In the genomic region with DNA sequence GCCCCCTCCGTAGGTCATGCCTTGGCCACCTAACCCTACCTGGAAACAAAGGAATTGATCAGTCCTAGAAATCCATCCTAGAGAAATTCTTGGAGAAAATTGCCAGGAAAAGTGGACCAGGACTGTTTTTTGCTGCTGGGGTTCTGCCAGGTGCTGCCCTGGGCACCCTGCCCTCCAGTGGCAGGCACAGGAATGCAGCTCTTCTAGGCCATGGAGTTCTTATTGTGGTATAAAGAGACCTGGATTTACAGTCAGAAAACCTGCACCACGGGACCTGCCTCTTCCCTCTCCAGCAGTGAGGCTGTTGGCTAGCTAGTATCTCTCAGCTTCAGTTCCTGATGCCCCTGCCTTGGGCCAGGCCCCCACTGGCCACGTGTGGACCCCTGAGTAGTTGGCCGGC, we compare ENCODE assay signal across 11 cellular contexts. TPM values are rescaled to one million over a fixed set of nuclear protein-coding genes. Genes with fewer than 3 reads are reported as not detected.
DNase-seq lines count a peak whose midpoint lies in the region; ATAC-seq and TF ChIP-seq lines count a peak whose summit lies in the region.
"Had no signal": no experiment of that assay in that cellular context is flagged by ENCODE, and none has a peak within 500 bp of the region (broad histone marks: within the 10 kb centered on the region; RNA-seq: fewer than 3 reads in every experiment).

No MANE protein-coding gene starts in this region.

- H3K9me3 Mint-ChIP-seq in GM23338 = no peaks in the 10 kb centered on the region
- H3K9me3 Mint-ChIP-seq: memory B cell had no signal

- TF ChIP-seq POLR2A in erythroblast (IDR thresholded peaks at IDR 0.05; ENCODE audit: low read length) (no peak), uterus (IDR thresholded peaks at IDR 0.05) (no peak)

- no peaks in the 10 kb centered on the region for H3K36me3 Mint-ChIP-seq in GM23338 (ENCODE audit: low read depth)
- H3K36me3 Mint-ChIP-seq: memory B cell had no signal

- H3K27ac ChIP-seq in GM23338 (ENCODE audit: low read depth) = no peak overlapping the region
- H3K27ac ChIP-seq in uterus = no peak overlapping the region
- H3K27ac ChIP-seq: Peyer's patch had no signal

- H3K79me2 ChIP-seq in GM23338 (replicated peaks; ENCODE audit: insufficient read depth) = no peaks in the 10 kb centered on the region

- no peak overlapping the region for H3K27ac Mint-ChIP-seq in GM23338
- H3K27ac Mint-ChIP-seq: memory B cell had no signal

- no peaks in the 10 kb centered on the region for H3F3A ChIP-seq in GM23338 (replicated peaks; ENCODE audit: low read depth)

- DNase-seq in AG08395 (ENCODE audit: low spot score) (peak; percentile 51), GM23338 (ENCODE audit: low spot score) (peak; percentile 31), SK-MEL-5 (ENCODE audit: low read depth, low spot score) (peak; percentile 42), iPS-NIHi11 (ENCODE audit: low spot score) (peak; percentile 58), sciatic nerve (ENCODE audit: low spot score) (no peak), T1000 (lab: John Stamatoyannopoulos, UW) (no peak), erythroblast (lab: John Stamatoyannopoulos, UW) (no peak), uterus (no peak)
- DNase-seq: GDM1, Peyer's patch had no signal

- H4K20me1 ChIP-seq in GM23338 (replicated peaks; ENCODE audit: insufficient read depth) = no peaks in the 10 kb centered on the region

- peak; percentile 51 to 55 for TF ChIP-seq CTCF in GM23338 (conservative IDR thresholded peaks at IDR 0.05; ENCODE audit: low read depth in 2 of 2)
- TF ChIP-seq CTCF in uterus (IDR thresholded peaks at IDR 0.05) = no peak

- H3K27me3 ChIP-seq in GM23338 (ENCODE audit: insufficient read depth) (no peaks in the 10 kb centered on the region), uterus (no peaks in the 10 kb centered on the region)
- H3K27me3 ChIP-seq: Peyer's patch had no signal

- in situ Hi-C loops in SK-MEL-5 (cut with HindIII; ENCODE audit: low pct_unique_long_range_greater_than_20kb, low sequenced_read_pairs) = no loop called here

- H3K4me3 Mint-ChIP-seq in GM23338 = no peak overlapping the region
- H3K4me3 Mint-ChIP-seq: memory B cell had no signal

- H3K4me1 ChIP-seq in GM23338 (ENCODE audit: insufficient read depth) (peaks cover 6% of the 10 kb centered on the region; the same call in 1 of the 2 replicates), uterus (no peaks in the 10 kb centered on the region)
- H3K4me1 ChIP-seq: Peyer's patch had no signal

- H3K27me3 Mint-ChIP-seq in GM23338 (ENCODE audit: insufficient read depth, low read depth, poor library complexity) = peaks cover 6% of the 10 kb centered on the region

- H3K4me3 ChIP-seq in GM23338 (no peak overlapping the region), uterus (no peak overlapping the region)
- H3K4me3 ChIP-seq: Peyer's patch had no signal

- H3K4me2 ChIP-seq in GM23338 = no peak overlapping the region

- ATAC-seq in GM23338 (peak; percentile 68), sciatic nerve (no peak)

- no peaks in the 10 kb centered on the region for H3K9me3 ChIP-seq in uterus
- H3K9me3 ChIP-seq: Peyer's patch had no signal

- no peaks in the 10 kb centered on the region for H3K9me2 ChIP-seq in GM23338 (ENCODE audit: insufficient read depth)

- intact Hi-C loops in sciatic nerve (cut with DNase I) = no loop called here
- intact Hi-C loops in uterus (cut with DNase I; ENCODE audit: low total_unique reads) = no loop called here

- peaks cover 35% of the 10 kb centered on the region for H3K4me1 Mint-ChIP-seq in GM23338
- H3K4me1 Mint-ChIP-seq: memory B cell had no signal

- H2AFZ ChIP-seq in GM23338 = 0 out of 2 replicates have a peak overlapping the region, but pooled peaks have one; percentile 56

- no peaks in the 10 kb centered on the region for H3K36me3 ChIP-seq in GM23338 (ENCODE audit: insufficient read depth)
- H3K36me3 ChIP-seq in uterus = no peaks in the 10 kb centered on the region
- H3K36me3 ChIP-seq: Peyer's patch had no signal

TF ChIP-seq in GM23338, 12 proteins besides CTCF, POLR2A, EP300 and RAD21 (continues in another document):
- TF ChIP-seq STAT1 (IDR thresholded peaks at IDR 0.05; ENCODE audit: unreplicated experiment) (no peak), ZNF114 (CRISPR knock-in tag; IDR thresholded peaks at IDR 0.05) (no peak), CREB1 (CRISPR knock-in tag; IDR thresholded peaks at IDR 0.05; ENCODE audit: low read depth) (no peak), EZH2 (IDR thresholded peaks at IDR 0.05; ENCODE audit: low read depth, unreplicated experiment) (no peak), REST (IDR thresholded peaks at IDR 0.05; ENCODE audit: unreplicated experiment) (no peak), ZNF331 (CRISPR knock-in tag; IDR thresholded peaks at IDR 0.05; ENCODE audit: low read depth) (no peak), NANOG (IDR thresholded peaks at IDR 0.05; ENCODE audit: borderline replicate concordance) (no peak), POLR2AphosphoS5 (IDR thresholded peaks at IDR 0.05; ENCODE audit: low read depth) (no peak), EZH2phosphoT487 (IDR thresholded peaks at IDR 0.05; ENCODE audit: unreplicated experiment) (no peak), ETS1 (IDR thresholded peaks at IDR 0.05) (no peak), JUNB (IDR thresholded peaks at IDR 0.05; ENCODE audit: unreplicated experiment) (no peak)

RNA-seq across cellular contexts. Expression of gene SLC24A4, which starts 59.7 kb away (rescaled TPM):
- 0.38 and 0.39 TPM in 2 replicates for total RNA-seq in GM23338 (2014; rRNA removed; shearing (Covaris generic))
- polyA plus RNA-seq in GM23338 (2016; fragmentation: Nextera tagmentation; extraction: Ambion mirVana) = 0.06 and 0.30 TPM in 2 replicates
- 0.19 and 0.24 TPM in 2 replicates for total RNA-seq in SK-MEL-5 (2014; rRNA removed; shearing (Covaris generic))
- polyA plus RNA-seq in SK-MEL-5 (2015; cell fraction: cytosol; rRNA removed) = 0.57 and 0.90 TPM in 2 replicates
- polyA plus RNA-seq in SK-MEL-5 (2015; cell fraction: nucleus; rRNA removed) = 1.9 and 2.2 TPM in 2 replicates
- 3.6 TPM for total RNA-seq in sciatic nerve
- under 1 TPM in 2 of 4 donors, not detected in 2; 0.35 to 0.49 TPM for total RNA-seq in uterus

Comparison
In these comparisons a context has a peak if more than half of its experiments do, and no peak if none do; other contexts are left out.
1. DNase-seq: peak in AG08395 (single experiment), GM23338 (single experiment), SK-MEL-5 (single experiment) and iPS-NIHi11 (single experiment); none in sciatic nerve (single experiment), T1000 (single experiment), erythroblast (0 of 2) and uterus (0 of 2).
2. CTCF ChIP-seq: peak in GM23338 (2 of 2); none in uterus (0 of 4).